In the genomic region with DNA sequence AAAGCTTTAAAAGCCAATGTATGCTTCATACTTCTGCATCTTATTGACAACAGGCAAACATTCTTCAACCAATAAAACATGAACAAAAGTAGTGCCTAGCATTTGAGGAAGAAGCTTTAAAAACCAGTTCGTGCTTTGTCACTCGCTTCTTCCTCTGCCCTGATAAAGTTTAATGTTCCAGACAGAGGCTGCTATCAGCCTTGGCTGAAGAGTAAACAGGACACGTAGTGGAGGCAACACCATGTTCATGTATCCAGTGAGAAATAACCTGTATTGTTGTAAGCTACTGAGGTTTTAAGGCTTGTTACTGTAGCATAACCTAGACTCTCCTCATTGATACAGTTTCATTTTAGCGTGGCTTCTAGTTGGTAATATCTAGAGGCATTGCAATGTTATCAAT, we compare ENCODE assay signal across 17 cellular contexts. TPM values are rescaled to one million over a fixed set of nuclear protein-coding genes. Genes with fewer than 3 reads are reported as not detected.
DNase-seq lines count a peak whose midpoint lies in the region; ATAC-seq and TF ChIP-seq lines count a peak whose summit lies in the region.
"Had no signal": no experiment of that assay in that cellular context is flagged by ENCODE, and none has a peak within 500 bp of the region (broad histone marks: within the 10 kb centered on the region; RNA-seq: fewer than 3 reads in every experiment).

No MANE protein-coding gene starts in this region.

- H3K27ac ChIP-seq in ACC112 (ENCODE audit: low read depth, low read length) (no peak overlapping the region), aorta (ENCODE audit: low read depth in 1 of 2, low read length in 2 of 2) (no peak overlapping the region)
- H3K27ac ChIP-seq: BLaER1 treated with 17β-estradiol and CSF1 and Interleukin-3, amounts not matched to agents 10 nM and 100 nM; SK-N-MC had no signal

- H3K9me3 Mint-ChIP-seq in HFFc6 = no peaks in the 10 kb centered on the region

- no peaks in the 10 kb centered on the region for H3K27me3 Mint-ChIP-seq in HFFc6 (ENCODE audit: insufficient read depth)

- H3K4me3 Mint-ChIP-seq in HFFc6 = no peak overlapping the region

- peak; percentile 25 for TF ChIP-seq POLR2A in erythroblast (IDR thresholded peaks at IDR 0.05; ENCODE audit: low read length)

- H3K79me2 ChIP-seq in ACC112 (ENCODE audit: control insufficient read depth, insufficient read depth, low read length, unreplicated experiment) = peaks cover 31% of the 10 kb centered on the region

- WGBS in aorta, 2 donors = 63 to 66% methylated on average over 4 of the region's 4 CpGs

- H3K36me3 ChIP-seq in ACC112 (ENCODE audit: insufficient read depth, low read length) = no peaks in the 10 kb centered on the region
- no peaks in the 10 kb centered on the region for H3K36me3 ChIP-seq in aorta (ENCODE audit: control insufficient read depth in 1 of 2, insufficient read depth in 2 of 2, low read length in 1 of 2)

- DNase-seq in DMS79 treated with DMSO at 0.1 percent for 48 hours (lab: John Stamatoyannopoulos, UW) = peak; percentile 31
- DNase-seq in DMS79 (lab: John Stamatoyannopoulos, UW) = no peak
- DNase-seq in NOMO-1 treated with DMSO at 0.1 percent for 48 hours (lab: John Stamatoyannopoulos, UW; ENCODE audit: unreplicated experiment) = peak; percentile 37
- DNase-seq in erythroblast (lab: John Stamatoyannopoulos, UW) = peak; percentile 35 to 36
- no peak for DNase-seq in HFFc6
- no peak for DNase-seq in NCI-H526 treated with DMSO at 0.1 percent for 48 hours (lab: John Stamatoyannopoulos, UW)
- DNase-seq in aorta = no peak
- DNase-seq: 8988T, DMS153, NCI-H1105 treated with DMSO at 0.1 percent for 48 hours, NCI-H1930, NCI-H2171, PC-3 had no signal

- H2AFZ ChIP-seq in ACC112 (ENCODE audit: low read length, unreplicated experiment) = no peak overlapping the region

- H3K27ac Mint-ChIP-seq in HFFc6 = no peak overlapping the region

- 0 out of 2 replicates have a peak, but pooled peaks cover 3% of the 10 kb centered on the region for H3K36me3 Mint-ChIP-seq in HFFc6 (ENCODE audit: low read depth)

- H3K27me3 ChIP-seq in ACC112 (ENCODE audit: insufficient read depth, low read length) = no peaks in the 10 kb centered on the region
- no peaks in the 10 kb centered on the region for H3K27me3 ChIP-seq in aorta (ENCODE audit: control insufficient read depth in 1 of 2, insufficient read depth in 2 of 2, low read length in 1 of 2)
- H3K27me3 ChIP-seq: BLaER1 treated with 17β-estradiol and CSF1 and Interleukin-3, amounts not matched to agents 10 nM and 100 nM had no signal

- intact Hi-C loops in aorta (cut with DNase I) = no loop called here

- no peak for TF ChIP-seq CTCF in HFFc6 (IDR thresholded peaks at IDR 0.05)

- H3K4me1 Mint-ChIP-seq in HFFc6 (ENCODE audit: low read depth) = peaks cover 26% of the 10 kb centered on the region

- no peaks in the 10 kb centered on the region for H3K9me3 ChIP-seq in aorta (ENCODE audit: control insufficient read depth, low read length)
- H3K9me3 ChIP-seq: BLaER1 treated with 17β-estradiol and CSF1 and Interleukin-3, amounts not matched to agents 10 nM and 100 nM; HAP-1 had no signal

- ATAC-seq in aorta (ENCODE audit: low FRiP score) = no peak
- ATAC-seq: PC-3 had no signal

- H3K4me1 ChIP-seq in ACC112 (ENCODE audit: control insufficient read depth, insufficient read depth, low read length, unreplicated experiment) = peaks cover 13% of the 10 kb centered on the region
- peaks cover 0 to 8% of the 10 kb centered on the region in 2 donors for H3K4me1 ChIP-seq in aorta (ENCODE audit: control insufficient read depth in 1 of 2, insufficient read depth in 2 of 2, low read length in 2 of 2)

- H3K4me3 ChIP-seq in ACC112 (ENCODE audit: low read depth, low read length) (0 out of 2 replicates have a peak overlapping the region, but pooled peaks have one; percentile 10), aorta (ENCODE audit: low read length in 2 of 2) (no peak overlapping the region)
- H3K4me3 ChIP-seq: BLaER1 treated with 17β-estradiol and CSF1 and Interleukin-3, amounts not matched to agents 10 nM and 100 nM; HAP-1; SK-N-MC had no signal

RNA-seq across cellular contexts. Expression of a gene that starts 3.2 kb away (rescaled TPM):
- 10 to 100 TPM; 60.6 to 65.9 (median 63.1) TPM for total RNA-seq in HFFc6 (2021; fragmentation: NEBNext Ultra II Directional; extraction: Animal tissue kit (Norgen Biotek cat#: 25700))
- 10 to 100 TPM; 45.3 to 50.9 TPM for total RNA-seq in aorta
- polyA plus RNA-seq in aorta = 10 to 100 TPM; 24.4 to 32.0 TPM

Comparison
In these comparisons a context has a peak if more than half of its experiments do, and no peak if none do; other contexts are left out.
1. DNase-seq: peak in DMS79 treated with DMSO at 0.1 percent for 48 hours (single experiment), NOMO-1 treated with DMSO at 0.1 percent for 48 hours (single experiment) and erythroblast (2 of 2); none in DMS79 (single experiment), HFFc6 (single experiment), NCI-H526 treated with DMSO at 0.1 percent for 48 hours (single experiment) and aorta (0 of 2).